Comparison of ENCODE assay signal across 26 cellular contexts in genomic region chr6:105330364-105330763, GRCh38.
"Had no signal": no experiment of that assay in that cellular context is flagged by ENCODE, and none has a peak within 500 bp of the region (broad histone marks: within the 10 kb centered on the region; RNA-seq: fewer than 3 reads in every experiment).

No MANE protein-coding gene starts in this region.

- ATAC-seq: activated CD4-positive, alpha-beta T cell treated with anti-CD3 and anti-CD28 coated beads for 36 hours; HepG2 had no signal

- H3K4me3 ChIP-seq: SJCRH30 had no signal

- H3K4me3 Mint-ChIP-seq: activated CD4-positive, alpha-beta memory T cell treated with anti-CD3 and anti-CD28 coated beads, Interleukin-2, amount 10 ng/mL, durations not matched to agents 7 days and 5 days; activated CD4-positive, alpha-beta T cell treated with anti-CD3 and anti-CD28 coated beads for 36 hours; activated naive CD4-positive, alpha-beta T cell treated with anti-CD3 and anti-CD28 coated beads, Interleukin-2, amount 10 ng/mL, durations not matched to agents 7 days and 5 days; activated naive CD8-positive, alpha-beta T cell treated with anti-CD3 and anti-CD28 coated beads for 36 hours; activated T-helper 17 cell treated with anti-CD3 and anti-CD28 coated beads, Interleukin-2, amount 50 U/mL, for 72 hours had no signal

- H3K27me3 Mint-ChIP-seq: activated CD4-positive, alpha-beta memory T cell treated with anti-CD3 and anti-CD28 coated beads, Interleukin-2, amount 10 ng/mL, durations not matched to agents 7 days and 5 days; activated CD4-positive, alpha-beta T cell treated with anti-CD3 and anti-CD28 coated beads for 36 hours; activated naive CD4-positive, alpha-beta T cell treated with anti-CD3 and anti-CD28 coated beads, Interleukin-2, amount 10 ng/mL, durations not matched to agents 7 days and 5 days; activated naive CD8-positive, alpha-beta T cell treated with anti-CD3 and anti-CD28 coated beads for 36 hours; activated T-helper 17 cell treated with anti-CD3 and anti-CD28 coated beads, Interleukin-2, amount 50 U/mL, for 72 hours had no signal

- H3K9me3 Mint-ChIP-seq: activated CD4-positive, alpha-beta memory T cell treated with anti-CD3 and anti-CD28 coated beads, Interleukin-2, amount 10 ng/mL, durations not matched to agents 7 days and 5 days; activated naive CD4-positive, alpha-beta T cell treated with anti-CD3 and anti-CD28 coated beads, Interleukin-2, amount 10 ng/mL, durations not matched to agents 7 days and 5 days; activated naive CD8-positive, alpha-beta T cell treated with anti-CD3 and anti-CD28 coated beads for 36 hours; activated T-helper 17 cell treated with anti-CD3 and anti-CD28 coated beads, Interleukin-2, amount 50 U/mL, for 72 hours had no signal

- H3K27ac ChIP-seq: KMS-11, SJCRH30, VCaP had no signal

- H3K27me3 ChIP-seq: SJCRH30 had no signal

- DNase-seq: activated CD4-positive, alpha-beta memory T cell treated with anti-CD3 and anti-CD28 coated beads, Interleukin-2, amount 10 ng/mL, durations not matched to agents 7 days and 5 days; activated CD4-positive, alpha-beta T cell treated with anti-CD3 and anti-CD28 coated beads for 36 hours; activated CD4-positive, alpha-beta T cell treated with anti-CD3 and anti-CD28 coated beads, Interleukin-2, amount 50 U/mL, for 1 hour; activated gamma-delta T cell treated with Interleukin-2 at 50 U/mL for 16 hours; activated naive CD4-positive, alpha-beta T cell treated with anti-CD3 and anti-CD28 coated beads, Interleukin-2, amount 10 ng/mL, durations not matched to agents 7 days and 5 days; activated naive CD8-positive, alpha-beta T cell treated with anti-CD3 and anti-CD28 coated beads for 36 hours; activated T-cell treated with anti-CD3 and anti-CD28 coated beads for 4 hours; activated T-cell treated with anti-CD3 and anti-CD28 coated beads, Interleukin-2, amount 50 U/mL, for 48 hours; MV-4-11; NCI-H1092 treated with DMSO at 0.1 percent for 48 hours; NCI-H1417 treated with DMSO at 0.1 percent for 48 hours; NCI-H1694; NCI-H2029; NCI-H2107; NCI-H2171 treated with DMSO at 0.1 percent for 48 hours; NCI-H226; NCI-H510A; NCI-H526 treated with DMSO at 0.1 percent for 48 hours; NCI-H82; SJCRH30; SK-N-SH; T-helper 1 cell had no signal

- H3K9ac ChIP-seq: KMS-11, SK-N-SH had no signal

- H3K9me3 ChIP-seq: SJCRH30, SK-N-SH had no signal

- H3K27ac Mint-ChIP-seq: activated CD4-positive, alpha-beta memory T cell treated with anti-CD3 and anti-CD28 coated beads, Interleukin-2, amount 10 ng/mL, durations not matched to agents 7 days and 5 days; activated CD4-positive, alpha-beta T cell treated with anti-CD3 and anti-CD28 coated beads for 36 hours; activated naive CD4-positive, alpha-beta T cell treated with anti-CD3 and anti-CD28 coated beads, Interleukin-2, amount 10 ng/mL, durations not matched to agents 7 days and 5 days; activated naive CD8-positive, alpha-beta T cell treated with anti-CD3 and anti-CD28 coated beads for 36 hours; activated T-helper 17 cell treated with anti-CD3 and anti-CD28 coated beads, Interleukin-2, amount 50 U/mL, for 72 hours had no signal

- H3K4me1 Mint-ChIP-seq: activated CD4-positive, alpha-beta memory T cell treated with anti-CD3 and anti-CD28 coated beads, Interleukin-2, amount 10 ng/mL, durations not matched to agents 7 days and 5 days; activated naive CD4-positive, alpha-beta T cell treated with anti-CD3 and anti-CD28 coated beads, Interleukin-2, amount 10 ng/mL, durations not matched to agents 7 days and 5 days; activated naive CD8-positive, alpha-beta T cell treated with anti-CD3 and anti-CD28 coated beads for 36 hours had no signal
